ENCODE assay signal across 13 cellular contexts in the genomic region with DNA sequence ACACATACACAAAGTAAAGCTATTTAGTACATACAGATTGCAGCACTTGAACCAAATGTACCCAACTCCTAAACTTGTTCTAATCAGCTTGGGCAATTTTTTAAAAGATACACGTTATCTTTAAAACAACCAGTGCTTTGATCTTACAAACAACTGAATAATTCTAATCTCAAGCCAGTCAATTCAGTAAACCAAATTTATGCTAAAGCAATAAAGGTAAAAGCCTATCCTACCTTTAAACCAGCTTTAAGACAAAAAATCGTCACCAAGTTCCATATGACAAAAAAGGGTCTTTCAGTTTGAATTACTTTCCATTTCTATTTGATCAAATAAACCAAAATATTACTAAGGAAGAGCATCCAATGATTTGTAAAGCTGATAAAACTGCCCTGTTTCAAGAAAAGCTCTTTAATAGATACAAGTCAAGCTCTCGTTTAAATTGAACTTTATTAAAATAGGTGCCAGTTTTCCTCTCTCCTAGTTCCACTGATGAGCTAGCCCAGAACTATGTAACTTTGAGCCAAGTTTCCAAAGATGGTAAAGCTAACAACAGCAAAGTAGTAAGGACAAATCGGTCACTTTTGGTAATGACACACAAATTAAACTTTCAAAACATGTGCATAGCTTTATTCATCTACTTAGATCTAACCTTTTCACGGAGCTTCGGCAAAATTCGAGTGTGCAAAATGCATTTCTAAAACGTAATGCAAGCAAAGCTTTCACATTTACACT. TPM values are rescaled to one million over a fixed set of nuclear protein-coding genes. Genes with fewer than 3 reads are reported as not detected.
DNase-seq lines count a peak whose midpoint lies in the region; ATAC-seq lines count a peak whose summit lies in the region.
"Had no signal": no experiment of that assay in that cellular context is flagged by ENCODE, and none has a peak within 500 bp of the region (broad histone marks: within the 10 kb centered on the region; RNA-seq: fewer than 3 reads in every experiment).

No MANE protein-coding gene starts in this region.

- H3K9me3 ChIP-seq in GM23248 (ENCODE audit: low read depth) (no peaks in the 10 kb centered on the region), skeletal muscle satellite cell (replicated peaks; ENCODE audit: low read length) (no peaks in the 10 kb centered on the region)

- H3K27ac Mint-ChIP-seq in activated naive CD8-positive, alpha-beta T cell: peak overlapping the region; percentile 75

- DNase-seq in GM23248: peak; percentile 74
- no peak for DNase-seq in Right ventricle myocardium superior
- DNase-seq in kidney glomerular epithelial cell (lab: John Stamatoyannopoulos, UW): no peak
- DNase-seq: activated CD4-positive, CD25-positive, alpha-beta regulatory T cell; amygdala; GDM1; GOT3; NCI-H2171 had no signal

- H3K36me3 ChIP-seq in GM23248 (ENCODE audit: low read depth) (peaks cover 32% of the 10 kb centered on the region), skeletal muscle satellite cell (ENCODE audit: insufficient read depth, low read length) (peaks cover 33% of the 10 kb centered on the region)

- H3F3A ChIP-seq in GM23248 (ENCODE audit: insufficient read depth): peaks cover 100% of the 10 kb centered on the region

- H3K27me3 ChIP-seq in GM23248 (replicated peaks; ENCODE audit: insufficient read depth): no peaks in the 10 kb centered on the region
- H3K27me3 ChIP-seq in skeletal muscle satellite cell (ENCODE audit: control insufficient read depth, insufficient read depth, low read length): no peaks in the 10 kb centered on the region

- H3K4me2 ChIP-seq in GM23248 (ENCODE audit: unreplicated experiment) (peak overlapping the region; percentile 79), skeletal muscle satellite cell (ENCODE audit: low read length) (peak overlapping the region; percentile 72)

- H3K4me3 ChIP-seq in GM23248: peak overlapping the region; percentile 60
- peak overlapping the region; percentile 11 for H3K4me3 ChIP-seq in skeletal muscle satellite cell (ENCODE audit: low read length)

- H3K4me3 Mint-ChIP-seq in activated naive CD8-positive, alpha-beta T cell: no peak overlapping the region

- H3K9ac ChIP-seq in GM23248: peak overlapping the region; percentile 58
- H3K9ac ChIP-seq in skeletal muscle satellite cell (ENCODE audit: low read depth, low read length): peak overlapping the region; percentile 36

- no peaks in the 10 kb centered on the region for H3K9me3 Mint-ChIP-seq in activated naive CD8-positive, alpha-beta T cell (ENCODE audit: low read depth)

- peaks cover 51% of the 10 kb centered on the region for H3K79me2 ChIP-seq in GM23248 (ENCODE audit: insufficient read depth)

- H3K27me3 Mint-ChIP-seq in activated naive CD8-positive, alpha-beta T cell: no peaks in the 10 kb centered on the region

- 14 to 17% methylated on average over 8 of the region's 8 CpGs for WGBS in GM23248 (ENCODE audit: low coverage in 1 of 2, low lambda C conversion rate in 2 of 2, missing lambda C conversion rate in 2 of 2), 2 experiments

- H3K4me1 Mint-ChIP-seq in activated naive CD8-positive, alpha-beta T cell (ENCODE audit: low read depth): peaks cover 28% of the 10 kb centered on the region

- H3K36me3 Mint-ChIP-seq in activated naive CD8-positive, alpha-beta T cell: peaks cover 3% of the 10 kb centered on the region

- H3K9me2 ChIP-seq in GM23248 (ENCODE audit: insufficient read depth): no peaks in the 10 kb centered on the region

- no peak overlapping the region for H2AFZ ChIP-seq in GM23248

- peaks cover 4% of the 10 kb centered on the region; the same call in 1 of the 2 replicates for H4K20me1 ChIP-seq in GM23248 (ENCODE audit: insufficient read depth)

- peaks cover 74% of the 10 kb centered on the region for H3K4me1 ChIP-seq in GM23248 (ENCODE audit: insufficient read depth)
- peaks cover 60% of the 10 kb centered on the region for H3K4me1 ChIP-seq in skeletal muscle satellite cell (ENCODE audit: control insufficient read depth, insufficient read depth, low read length)

- in situ Hi-C loops in GM23248 (cut with MboI): no loop called here

- peak overlapping the region; percentile 68 for H3K27ac ChIP-seq in GM23248

- intact Hi-C loops in Right ventricle myocardium superior (cut with DNase I): no loop called here

- ATAC-seq in Right ventricle myocardium superior (ENCODE audit: poor library complexity) (peak; percentile 47), GM21825 (IDR thresholded peaks at IDR 0.05; ENCODE audit: unreplicated experiment) (no peak), HG03520 (IDR thresholded peaks at IDR 0.05; ENCODE audit: unreplicated experiment) (no peak)

RNA-seq across cellular contexts. Expression of gene CRYBA1, which starts 10.2 kb away (rescaled TPM):
- total RNA-seq in GM23248 (2014; rRNA removed; shearing (Covaris generic)): not detected in 2 replicates
- not detected in 2 replicates for polyA plus RNA-seq in GM23248 (2016; fragmentation: Nextera tagmentation; extraction: Ambion mirVana)
- total RNA-seq in Right ventricle myocardium superior: not detected
- total RNA-seq in skeletal muscle satellite cell (2012; rRNA removed): not detected in 2 replicates
- total RNA-seq: mesenteric fat pad had no signal

RNA-seq across cellular contexts. Expression of gene NUFIP2, which starts 37.0 kb away (rescaled TPM):
- total RNA-seq in GM23248 (2014; rRNA removed; shearing (Covaris generic)): 30.9 and 31.6 TPM in 2 replicates
- polyA plus RNA-seq in GM23248 (2016; fragmentation: Nextera tagmentation; extraction: Ambion mirVana): 4.8 and 5.2 TPM in 2 replicates
- 38.4 TPM for total RNA-seq in Right ventricle myocardium superior
- total RNA-seq in skeletal muscle satellite cell (2012; rRNA removed): 38.0 and 40.8 TPM in 2 replicates
